ENCODE assay signal across 8 cellular contexts in genomic region chr3:184354121-184354728, GRCh38. TPM values are rescaled to one million over a fixed set of nuclear protein-coding genes. Genes with fewer than 3 reads are reported as not detected.
DNase-seq lines count a peak whose midpoint lies in the region; ATAC-seq and TF ChIP-seq lines count a peak whose summit lies in the region.

No MANE protein-coding gene starts in this region.

- CTCF ChIA-PET in naive thymus-derived CD4-positive, alpha-beta T cell (lab: Charles Lee), result interaction anchor here (0.5 to 4.5 kb wide), 10 partner anchors 18 to 1254 kb away, joined by 3 to 24 read pairs (median 4); no protein-coding TSS in a partner anchor

- no peak for TF ChIP-seq POLR2A in thyroid gland (IDR thresholded peaks at IDR 0.05)

- peak; percentile 78 for TF ChIP-seq CTCF in DND-41 (IDR thresholded peaks at IDR 0.05; ENCODE audit: borderline replicate concordance, extremely low read depth, low read length, poor library complexity, severe bottlenecking)
- peak; percentile 68 for TF ChIP-seq CTCF in HL-60 (IDR thresholded peaks at IDR 0.05; ENCODE audit: insufficient read depth, low read length)
- TF ChIP-seq CTCF in thyroid gland (IDR thresholded peaks at IDR 0.05), result peak; percentile 18 to 80 (median 40)

- peaks cover 0 to 2% (median 0%) of the 10 kb centered on the region in 7 donors for H3K4me1 Mint-ChIP-seq in naive thymus-derived CD4-positive, alpha-beta T cell

- peaks cover 16% of the 10 kb centered on the region; the same call in 1 of the 2 replicates for H4K20me1 ChIP-seq in DND-41 (ENCODE audit: insufficient read depth, low read length)

- ATAC-seq in DND-41 (ENCODE audit: insufficient read depth, low read depth) (peak; percentile 79), GM21786 (IDR thresholded peaks at IDR 0.05; ENCODE audit: unreplicated experiment) (no peak), GM19328 (IDR thresholded peaks at IDR 0.05; ENCODE audit: unreplicated experiment) (no peak)
- ATAC-seq in naive thymus-derived CD4-positive, alpha-beta T cell, result peak; percentile 78

- no peak overlapping the region for H3K4me3 ChIP-seq in DND-41 (ENCODE audit: low read depth in 1 of 2, low read length in 2 of 2)
- no peak overlapping the region for H3K4me3 ChIP-seq in HL-60 (replicated peaks; ENCODE audit: insufficient read depth, low read length)
- no peak overlapping the region for H3K4me3 ChIP-seq in naive thymus-derived CD4-positive, alpha-beta T cell (ENCODE audit: low read length)
- H3K4me3 ChIP-seq in thyroid gland (replicated peaks in 1 of 3), result no peak overlapping the region

- H3K27ac Mint-ChIP-seq in naive thymus-derived CD4-positive, alpha-beta T cell, result peak overlapping the region in 1 of 9 donors; percentile 55

- H3K9me3 ChIP-seq in DND-41 (ENCODE audit: insufficient read depth, low read length, severe bottlenecking) (no peaks in the 10 kb centered on the region), thyroid gland (no peaks in the 10 kb centered on the region)
- no peaks in the 10 kb centered on the region for H3K9me3 ChIP-seq in naive thymus-derived CD4-positive, alpha-beta T cell (ENCODE audit: control insufficient read depth in 2 of 3, low read length in 3 of 3)

- H3K9ac ChIP-seq in DND-41 (ENCODE audit: low read depth, low read length), result no peak overlapping the region

- no peaks in the 10 kb centered on the region for H3K79me2 ChIP-seq in DND-41 (ENCODE audit: insufficient read depth, low read length)

- DNase-seq in DND-41 (peak; percentile 57), HL-60 (ENCODE audit: low read depth in 1 of 2, low spot score in 1 of 2) (peak in 1 of 2 experiments; percentile 36), thyroid gland (peak; percentile 40 to 46)
- DNase-seq in activated CD4-positive, alpha-beta T cell treated with anti-CD3 and anti-CD28 coated beads for 4 hours, result peak; percentile 58 to 72
- peak; percentile 55 for DNase-seq in effector CD8-positive, alpha-beta T cell (lab: John Stamatoyannopoulos, UW)
- peak; percentile 21 to 64 (median 48) for DNase-seq in naive thymus-derived CD4-positive, alpha-beta T cell

- H3K36me3 Mint-ChIP-seq in naive thymus-derived CD4-positive, alpha-beta T cell, result no peaks in the 10 kb centered on the region

- POLR2A ChIA-PET in naive thymus-derived CD4-positive, alpha-beta T cell (lab: Charles Lee), result interaction anchor here (0.8 to 1.4 kb wide), 2 partner anchors 9 to 172 kb away, joined by 3 to 6 read pairs; no protein-coding TSS in a partner anchor

- H3K27me3 Mint-ChIP-seq in naive thymus-derived CD4-positive, alpha-beta T cell, result no peaks in the 10 kb centered on the region

- 40 to 66% methylated on average over 7 to 9 of the region's 18 CpGs for WGBS in thyroid gland, 2 donors

- no peak overlapping the region for H3K4me3 Mint-ChIP-seq in naive thymus-derived CD4-positive, alpha-beta T cell

- H3K27ac ChIP-seq in DND-41 (ENCODE audit: low read length) (no peak overlapping the region; the same call in 1 of the 2 replicates), HL-60 (replicated peaks) (no peak overlapping the region), thyroid gland (no peak overlapping the region)
- H3K27ac ChIP-seq in naive thymus-derived CD4-positive, alpha-beta T cell (ENCODE audit: low read depth, low read length), result no peak overlapping the region

- H3K4me2 ChIP-seq in DND-41 (ENCODE audit: insufficient read depth, low read length), result no peak overlapping the region

- H3K36me3 ChIP-seq in DND-41 (ENCODE audit: insufficient read depth, low read length) (peaks cover 14% of the 10 kb centered on the region), thyroid gland (no peaks in the 10 kb centered on the region)
- no peaks in the 10 kb centered on the region for H3K36me3 ChIP-seq in naive thymus-derived CD4-positive, alpha-beta T cell (ENCODE audit: control insufficient read depth in 2 of 3, insufficient read depth in 3 of 3, low read length in 3 of 3)

- intact Hi-C loops in naive thymus-derived CD4-positive, alpha-beta T cell (cut with micrococcal nuclease), result loop anchor here in 1 of 2 donors (1.0 kb wide), 2 partner anchors 159 to 190 kb away; no protein-coding TSS in a partner anchor
- intact Hi-C loops in thyroid gland (cut with DNase I), result no loop called here

- H3K4me1 ChIP-seq in DND-41 (ENCODE audit: insufficient read depth, low read length), result no peaks in the 10 kb centered on the region
- H3K4me1 ChIP-seq in naive thymus-derived CD4-positive, alpha-beta T cell (ENCODE audit: control insufficient read depth in 2 of 2, insufficient read depth in 2 of 2, low read length in 2 of 2), result peaks cover 0 to 7% of the 10 kb centered on the region in 2 donors
- no peaks in the 10 kb centered on the region for H3K4me1 ChIP-seq in thyroid gland

- H3K9me3 Mint-ChIP-seq in naive thymus-derived CD4-positive, alpha-beta T cell, result no peaks in the 10 kb centered on the region

- H2AFZ ChIP-seq in DND-41 (ENCODE audit: low read depth, low read length), result no peak overlapping the region

- H3K27me3 ChIP-seq in DND-41 (ENCODE audit: insufficient read depth, low read length, poor library complexity) (no peaks in the 10 kb centered on the region), HL-60 (ENCODE audit: insufficient read depth, poor library complexity, severe bottlenecking) (no peaks in the 10 kb centered on the region), thyroid gland (no peaks in the 10 kb centered on the region)
- no peaks in the 10 kb centered on the region for H3K27me3 ChIP-seq in naive thymus-derived CD4-positive, alpha-beta T cell (ENCODE audit: control insufficient read depth in 2 of 2, insufficient read depth in 2 of 2, low read length in 2 of 2)

RNA-seq across cellular contexts. Expression of gene CLCN2, which starts 7.2 kb away (rescaled TPM):
- 1 to 10 TPM; 3.5 to 6.0 (median 5.0) TPM for total RNA-seq in naive thymus-derived CD4-positive, alpha-beta T cell
- polyA plus RNA-seq in naive thymus-derived CD4-positive, alpha-beta T cell, result 1 to 10 TPM in 1 of 2 donors, under 1 TPM in 1; 0.91 to 1.1 TPM
- 1 to 10 TPM; 4.3 to 7.6 (median 5.2) TPM for total RNA-seq in thyroid gland

RNA-seq across cellular contexts. Expression of gene POLR2H, which starts 7.3 kb away (rescaled TPM):
- 100 to 1,000 TPM in 1 of 5 experiments, 10 to 100 TPM in 4; 34.9 to 112 (median 56.6) TPM for total RNA-seq in naive thymus-derived CD4-positive, alpha-beta T cell
- polyA plus RNA-seq in naive thymus-derived CD4-positive, alpha-beta T cell, result 10 to 100 TPM; 69.2 to 74.9 TPM
- 100 to 1,000 TPM in 1 of 4 donors, 10 to 100 TPM in 3; 58.1 to 113 (median 85.6) TPM for total RNA-seq in thyroid gland

RNA-seq across cellular contexts. Expression of gene FAM131A, which starts 16.8 kb away (rescaled TPM):
- 10 to 100 TPM in 3 of 5 experiments, 1 to 10 TPM in 2; 5.7 to 13.4 (median 10.3) TPM for total RNA-seq in naive thymus-derived CD4-positive, alpha-beta T cell
- 1 to 10 TPM; 2.2 to 2.5 TPM for polyA plus RNA-seq in naive thymus-derived CD4-positive, alpha-beta T cell
- 10 to 100 TPM; 19.2 to 35.1 (median 22.5) TPM for total RNA-seq in thyroid gland

RNA-seq across cellular contexts. Expression of gene THPO, which starts 23.8 kb away (rescaled TPM):
- not detected for total RNA-seq in naive thymus-derived CD4-positive, alpha-beta T cell
- polyA plus RNA-seq in naive thymus-derived CD4-positive, alpha-beta T cell, result not detected
- total RNA-seq in thyroid gland, result under 1 TPM in 1 of 4 donors, not detected in 3; 0.13 TPM

RNA-seq across cellular contexts. Expression of gene CHRD, which starts 25.6 kb away (rescaled TPM):
- total RNA-seq in naive thymus-derived CD4-positive, alpha-beta T cell, result not detected
- not detected for polyA plus RNA-seq in naive thymus-derived CD4-positive, alpha-beta T cell
- total RNA-seq in thyroid gland, result 10 to 100 TPM in 2 of 4 donors, 1 to 10 TPM in 2; 4.1 to 14.8 (median 8.0) TPM

Comparison
In these comparisons a context has a peak if more than half of its experiments do, and no peak if none do; other contexts are left out.
1. ATAC-seq: peak in DND-41 (single experiment) and naive thymus-derived CD4-positive, alpha-beta T cell (single experiment); none in GM21786 (single experiment) and GM19328 (single experiment).
2. Peak in every context shown above with its lines, with median percentiles within 50 percentile points of each other: CTCF ChIP-seq.